19 cellular contexts compared by ENCODE assay signal in the genomic region with DNA sequence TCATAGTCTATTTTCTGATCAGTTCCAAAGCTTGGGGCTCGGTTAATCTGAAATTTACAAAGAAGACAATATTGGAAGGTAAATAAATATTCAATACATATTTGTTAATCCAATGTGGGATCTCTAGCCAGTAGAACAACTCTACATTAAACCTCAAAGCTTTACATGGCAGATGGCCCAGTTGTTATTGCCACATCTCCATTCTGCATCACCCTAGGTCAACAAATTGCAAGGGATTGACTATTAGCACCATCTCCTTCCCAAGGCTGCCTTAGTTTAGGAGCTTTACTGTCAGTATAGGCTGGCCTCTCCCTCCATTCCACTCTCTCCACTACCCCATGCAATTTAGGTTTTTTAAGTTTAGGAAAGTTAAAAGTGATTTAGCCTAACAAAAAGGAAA.
DNase-seq lines count a peak whose midpoint lies in the region; ATAC-seq, FAIRE-seq and TF ChIP-seq lines count a peak whose summit lies in the region.
"Had no signal": no experiment of that assay in that cellular context is flagged by ENCODE, and none has a peak within 500 bp of the region (broad histone marks: within the 10 kb centered on the region; RNA-seq: fewer than 3 reads in every experiment).

No MANE protein-coding gene starts in this region.

- DNase-seq in D721Med (ENCODE audit: insufficient read length, low spot score) (no peak), M059J (ENCODE audit: low read depth) (peak; percentile 9), bronchial epithelial cell (ENCODE audit: low read depth) (peak; percentile 70), left lung (no peak), gastrocnemius medialis (no peak), glomerular visceral epithelial cell (ENCODE audit: extremely low spot score) (no peak), SIG-M5 treated with dmso at 0.1 percent for 504 hours (lab: John Stamatoyannopoulos, UW; ENCODE audit: unreplicated experiment) (no peak)
- DNase-seq: activated CD4-positive, CD25-positive, alpha-beta regulatory T cell; activated effector memory CD4-positive, alpha-beta T cell treated with anti-CD3 and anti-CD28 coated beads, Interleukin-2, amount 50 U/mL, for 16 hours; amygdala; hippocampal formation; NCI-H1048; NK-92 treated with Interleukin-12 subunit alpha and Interleukin-12 subunit beta, amount 100 ng/mL, for 24 hours; SHP77 treated with DMSO at 0.1 percent for 48 hours; stimulated activated CD4-positive, alpha-beta T cell treated with anti-CD3 and anti-CD28 coated beads, Interleukin-4, amount 100 ng/mL, for 1 hour; T-helper 17 cell had no signal

- no peaks in the 10 kb centered on the region for H3K9me3 ChIP-seq in left lung
- H3K9me3 ChIP-seq in gastrocnemius medialis, result no peaks in the 10 kb centered on the region
- H3K9me3 ChIP-seq: suprapubic skin had no signal

- FAIRE-seq in D721Med (lab: Jason Lieb, UNC), result peak; percentile 67
- no peak for FAIRE-seq in bronchial epithelial cell (lab: Jason Lieb, UNC)
- FAIRE-seq: colon had no signal

- ATAC-seq in left lung (peak; percentile 27), GM19324 (IDR thresholded peaks at IDR 0.05; ENCODE audit: low FRiP score, unreplicated experiment) (no peak), gastrocnemius medialis (no peak)
- ATAC-seq: T-helper 17 cell had no signal

- H3K27ac ChIP-seq in left lung (no peak overlapping the region), gastrocnemius medialis (no peak overlapping the region)
- H3K27ac ChIP-seq: suprapubic skin had no signal

- TF ChIP-seq POLR2A in gastrocnemius medialis (IDR thresholded peaks at IDR 0.05), result no peak

- in situ Hi-C loops in gastrocnemius medialis (cut with MboI; ENCODE audit: low sequenced_read_pairs in 4 of 4), result loop anchor here (10.0 to 25.0 kb wide), 5 partner anchors 183 to 833 kb away; no protein-coding TSS in a partner anchor

- H3K4me3 ChIP-seq in bronchial epithelial cell (ENCODE audit: low read depth, low read length) (no peak overlapping the region), left lung (no peak overlapping the region), gastrocnemius medialis (no peak overlapping the region)
- H3K4me3 ChIP-seq: suprapubic skin had no signal

- H3K27me3 ChIP-seq in bronchial epithelial cell (ENCODE audit: control insufficient read depth, insufficient read depth, low read length) (no peaks in the 10 kb centered on the region), left lung (no peaks in the 10 kb centered on the region), gastrocnemius medialis (no peaks in the 10 kb centered on the region)
- H3K27me3 ChIP-seq: suprapubic skin had no signal

- no peaks in the 10 kb centered on the region for H3K36me3 ChIP-seq in bronchial epithelial cell (ENCODE audit: control insufficient read depth, insufficient read depth, low read length)
- no peaks in the 10 kb centered on the region for H3K36me3 ChIP-seq in left lung
- no peaks in the 10 kb centered on the region for H3K36me3 ChIP-seq in gastrocnemius medialis
- H3K36me3 ChIP-seq: suprapubic skin had no signal

- intact Hi-C loops in left lung (cut with DNase I) (no loop called here), gastrocnemius medialis (cut with DNase I; ENCODE audit: low total_unique reads) (no loop called here)

- TF ChIP-seq CTCF in D721Med (IDR thresholded peaks at IDR 0.05; ENCODE audit: insufficient read depth, missing control alignments) (no peak), bronchial epithelial cell (IDR thresholded peaks at IDR 0.05; ENCODE audit: insufficient read depth, low read length, severe bottlenecking) (no peak), left lung (IDR thresholded peaks at IDR 0.05) (no peak), gastrocnemius medialis (IDR thresholded peaks at IDR 0.05 in 4 of 5, conservative IDR thresholded peaks at IDR 0.05 in 1 of 5) (no peak)

- no peaks in the 10 kb centered on the region for H3K4me1 ChIP-seq in left lung
- H3K4me1 ChIP-seq in gastrocnemius medialis, result no peaks in the 10 kb centered on the region

Comparison
In these comparisons a context has a peak if more than half of its experiments do, and no peak if none do; other contexts are left out.
1. DNase-seq: peak in M059J (single experiment) and bronchial epithelial cell (single experiment); none in D721Med (single experiment), left lung (0 of 2), gastrocnemius medialis (0 of 2), glomerular visceral epithelial cell (single experiment) and SIG-M5 treated with dmso at 0.1 percent for 504 hours (single experiment).